In the genomic region with DNA sequence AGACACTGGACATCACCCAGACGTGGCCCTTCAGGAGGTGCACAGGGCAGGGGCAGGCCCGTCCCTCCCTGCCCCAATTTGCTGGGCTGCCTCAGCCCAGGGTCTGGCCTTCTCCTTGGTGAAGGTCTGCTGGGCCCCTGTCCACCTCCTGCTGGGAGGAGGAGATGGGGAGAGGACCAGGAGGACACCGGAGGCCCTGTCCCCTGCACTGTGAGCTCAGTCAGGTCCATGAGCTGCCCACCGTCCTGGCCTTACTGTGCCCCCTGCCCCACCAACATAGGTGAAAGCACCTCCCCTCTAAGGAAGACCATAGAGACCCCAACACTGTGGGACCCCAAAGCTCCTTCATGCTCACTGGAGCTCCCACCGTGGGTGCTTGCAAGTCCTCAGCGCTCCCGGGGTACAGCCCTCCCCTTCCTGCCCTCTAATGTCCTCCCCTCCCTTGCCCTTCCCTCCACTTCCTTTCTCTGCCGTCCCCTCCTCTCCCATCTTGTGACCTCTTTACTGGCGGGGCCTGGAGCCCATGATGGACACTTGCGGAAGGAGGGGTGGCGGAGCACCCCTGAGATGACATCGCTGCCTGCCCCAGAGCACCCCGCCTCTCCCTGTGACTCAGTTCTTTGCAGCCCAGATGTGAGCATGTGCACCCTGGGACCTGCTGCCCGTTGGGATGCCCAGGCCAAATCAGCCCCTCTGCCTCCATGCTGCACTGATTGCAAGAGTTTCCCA, we compare ENCODE assay signal across 25 cellular contexts.
"Had no signal": no experiment of that assay in that cellular context is flagged by ENCODE, and none has a peak within 500 bp of the region (broad histone marks: within the 10 kb centered on the region; RNA-seq: fewer than 3 reads in every experiment).

No MANE protein-coding gene starts in this region.

- ATAC-seq: activated CD4-positive, alpha-beta T cell treated with anti-CD3 and anti-CD28 coated beads for 36 hours; activated naive CD4-positive, alpha-beta T cell treated with anti-CD3 and anti-CD28 coated beads, Interleukin-2, amount 50 U/mL, for 72 hours; activated naive CD8-positive, alpha-beta T cell treated with anti-CD3 and anti-CD28 coated beads, Interleukin-2, amount 50 U/mL, for 24 hours; activated T-cell treated with anti-CD3 and anti-CD28 coated beads, Interleukin-2, amount 50 U/mL, for 72 hours; body of pancreas; K562; T-cell had no signal

- H3K9me3 ChIP-seq: ascending aorta, body of pancreas had no signal

- H3K27me3 Mint-ChIP-seq: activated CD4-positive, alpha-beta memory T cell treated with anti-CD3 and anti-CD28 coated beads, Interleukin-2, amount 10 ng/mL, durations not matched to agents 7 days and 5 days; activated CD4-positive, alpha-beta T cell treated with anti-CD3 and anti-CD28 coated beads for 36 hours; activated naive CD8-positive, alpha-beta T cell treated with anti-CD3 and anti-CD28 coated beads, Interleukin-2, amount 50 U/mL, for 24 hours; T-cell had no signal

- H3K36me3 Mint-ChIP-seq: activated naive CD4-positive, alpha-beta T cell treated with anti-CD3 and anti-CD28 coated beads, Interleukin-2, amount 50 U/mL, for 72 hours; T-cell had no signal

- H3K27me3 ChIP-seq: ascending aorta, body of pancreas had no signal

- H3K9me3 Mint-ChIP-seq: activated CD4-positive, alpha-beta memory T cell treated with anti-CD3 and anti-CD28 coated beads, Interleukin-2, amount 10 ng/mL, durations not matched to agents 7 days and 5 days; activated naive CD4-positive, alpha-beta T cell treated with anti-CD3 and anti-CD28 coated beads, Interleukin-2, amount 50 U/mL, for 72 hours; activated naive CD8-positive, alpha-beta T cell treated with anti-CD3 and anti-CD28 coated beads, Interleukin-2, amount 50 U/mL, for 24 hours; activated T-cell treated with anti-CD3 and anti-CD28 coated beads, Interleukin-2, amount 50 U/mL, for 72 hours; T-cell had no signal

- H3K4me1 Mint-ChIP-seq: activated CD4-positive, alpha-beta T cell treated with anti-CD3 and anti-CD28 coated beads for 36 hours; activated naive CD8-positive, alpha-beta T cell treated with anti-CD3 and anti-CD28 coated beads, Interleukin-2, amount 50 U/mL, for 24 hours had no signal

- H3K36me3 ChIP-seq: ascending aorta had no signal

- H3K27ac ChIP-seq: ascending aorta, body of pancreas, SK-N-MC, VCaP had no signal

- FAIRE-seq: K562 had no signal

- H3K4me3 ChIP-seq: ascending aorta, body of pancreas, K562, SK-N-MC had no signal

- DNase-seq: activated CD4-positive, alpha-beta memory T cell treated with anti-CD3 and anti-CD28 coated beads, Interleukin-2, amount 10 ng/mL, durations not matched to agents 7 days and 5 days; activated CD4-positive, alpha-beta T cell treated with anti-CD3 and anti-CD28 coated beads for 36 hours; activated CD4-positive, alpha-beta T cell treated with anti-CD3 and anti-CD28 coated beads, Interleukin-2, amount 50 U/mL, for 1 hour; activated CD4-positive, CD25-positive, alpha-beta regulatory T cell; activated CD8-positive, alpha-beta memory T cell treated with anti-CD3 and anti-CD28 coated beads, Interleukin-2, amount 50 U/mL, for 4 hours; activated naive CD4-positive, alpha-beta T cell treated with Interleukin-2 at 50 U/mL for 16 hours; activated naive CD8-positive, alpha-beta T cell treated with anti-CD3 and anti-CD28 coated beads, Interleukin-2, amount 50 U/mL, for 24 hours; activated T-cell treated with anti-CD3 and anti-CD28 coated beads, Interleukin-2, amount 50 U/mL, for 72 hours; amniotic stem cell; body of pancreas; central memory CD4-positive, alpha-beta T cell; Karpas-422; MM.1S; NCI-H1105 treated with DMSO at 0.1 percent for 48 hours; NCI-H1436 treated with DMSO at 0.1 percent for 48 hours; NCI-H187; NCI-H2081; NCI-H510A treated with DMSO at 0.1 percent for 48 hours; NCI-H69; T-cell had no signal

- H3K4me3 Mint-ChIP-seq: activated CD4-positive, alpha-beta memory T cell treated with anti-CD3 and anti-CD28 coated beads, Interleukin-2, amount 10 ng/mL, durations not matched to agents 7 days and 5 days; activated CD4-positive, alpha-beta T cell treated with anti-CD3 and anti-CD28 coated beads for 36 hours; activated naive CD8-positive, alpha-beta T cell treated with anti-CD3 and anti-CD28 coated beads, Interleukin-2, amount 50 U/mL, for 24 hours; activated T-cell treated with anti-CD3 and anti-CD28 coated beads, Interleukin-2, amount 50 U/mL, for 72 hours; T-cell had no signal

- H3K27ac Mint-ChIP-seq: activated CD4-positive, alpha-beta memory T cell treated with anti-CD3 and anti-CD28 coated beads, Interleukin-2, amount 10 ng/mL, durations not matched to agents 7 days and 5 days; activated CD4-positive, alpha-beta T cell treated with anti-CD3 and anti-CD28 coated beads for 36 hours; activated naive CD8-positive, alpha-beta T cell treated with anti-CD3 and anti-CD28 coated beads, Interleukin-2, amount 50 U/mL, for 24 hours; activated T-cell treated with anti-CD3 and anti-CD28 coated beads, Interleukin-2, amount 50 U/mL, for 72 hours; T-cell had no signal
